3 cellular contexts compared by ENCODE assay signal in the genomic region with DNA sequence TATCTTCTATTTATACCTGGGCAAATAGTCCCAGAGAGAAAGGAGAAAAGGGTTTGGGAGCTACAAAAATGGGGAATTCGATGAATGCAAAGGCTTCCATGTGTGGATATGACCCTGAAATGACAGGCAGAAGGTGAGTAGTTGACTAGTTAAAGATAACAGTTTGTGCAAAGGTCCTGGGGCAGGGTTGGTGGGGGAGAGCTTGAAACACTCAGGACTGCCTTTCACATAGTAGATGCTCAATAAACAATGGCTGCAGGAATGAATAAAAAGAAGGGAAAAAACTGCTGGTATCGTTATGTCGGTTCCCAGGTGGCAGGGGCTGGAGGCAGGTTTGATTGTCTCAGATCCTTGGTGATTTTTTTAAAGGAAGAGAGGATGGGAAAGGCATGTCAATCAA.
TF ChIP-seq lines count a peak whose summit lies in the region.

No MANE protein-coding gene starts in this region.

TF ChIP-seq in HEK293, 187 proteins besides CTCF, POLR2A, EP300 and RAD21:
- TF ChIP-seq ZNF391 (tag by site-specific recombination; IDR thresholded peaks at IDR 0.05; ENCODE audit: borderline replicate concordance, low read depth) = no peak
- TF ChIP-seq ZNF473 (tag by site-specific recombination; IDR thresholded peaks at IDR 0.05) = no peak
- TF ChIP-seq ZNF623 (tag by site-specific recombination; IDR thresholded peaks at IDR 0.05) = peak; percentile 56

TF ChIP-seq in WTC11, 78 proteins besides CTCF, POLR2A, EP300 and RAD21:
- TF ChIP-seq, protein P1, sequence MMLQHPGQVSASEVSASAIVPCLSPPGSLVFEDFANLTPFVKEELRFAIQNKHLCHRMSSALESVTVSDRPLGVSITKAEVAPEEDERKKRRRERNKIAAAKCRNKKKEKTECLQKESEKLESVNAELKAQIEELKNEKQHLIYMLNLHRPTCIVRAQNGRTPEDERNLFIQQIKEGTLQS (CRISPR knock-in tag; conservative IDR thresholded peaks at IDR 0.05) = no peak
- TF ChIP-seq CREM (CRISPR knock-in tag; IDR thresholded peaks at IDR 0.05) (no peak), E2F5 (CRISPR knock-in tag; IDR thresholded peaks at IDR 0.05) (no peak), GTF2I (CRISPR knock-in tag; conservative IDR thresholded peaks at IDR 0.05) (0 out of 2 replicates have a peak, but pooled peaks have one; percentile 41), IRF1 (CRISPR knock-in tag; IDR thresholded peaks at IDR 0.05) (no peak)
- TF ChIP-seq, protein P2, sequence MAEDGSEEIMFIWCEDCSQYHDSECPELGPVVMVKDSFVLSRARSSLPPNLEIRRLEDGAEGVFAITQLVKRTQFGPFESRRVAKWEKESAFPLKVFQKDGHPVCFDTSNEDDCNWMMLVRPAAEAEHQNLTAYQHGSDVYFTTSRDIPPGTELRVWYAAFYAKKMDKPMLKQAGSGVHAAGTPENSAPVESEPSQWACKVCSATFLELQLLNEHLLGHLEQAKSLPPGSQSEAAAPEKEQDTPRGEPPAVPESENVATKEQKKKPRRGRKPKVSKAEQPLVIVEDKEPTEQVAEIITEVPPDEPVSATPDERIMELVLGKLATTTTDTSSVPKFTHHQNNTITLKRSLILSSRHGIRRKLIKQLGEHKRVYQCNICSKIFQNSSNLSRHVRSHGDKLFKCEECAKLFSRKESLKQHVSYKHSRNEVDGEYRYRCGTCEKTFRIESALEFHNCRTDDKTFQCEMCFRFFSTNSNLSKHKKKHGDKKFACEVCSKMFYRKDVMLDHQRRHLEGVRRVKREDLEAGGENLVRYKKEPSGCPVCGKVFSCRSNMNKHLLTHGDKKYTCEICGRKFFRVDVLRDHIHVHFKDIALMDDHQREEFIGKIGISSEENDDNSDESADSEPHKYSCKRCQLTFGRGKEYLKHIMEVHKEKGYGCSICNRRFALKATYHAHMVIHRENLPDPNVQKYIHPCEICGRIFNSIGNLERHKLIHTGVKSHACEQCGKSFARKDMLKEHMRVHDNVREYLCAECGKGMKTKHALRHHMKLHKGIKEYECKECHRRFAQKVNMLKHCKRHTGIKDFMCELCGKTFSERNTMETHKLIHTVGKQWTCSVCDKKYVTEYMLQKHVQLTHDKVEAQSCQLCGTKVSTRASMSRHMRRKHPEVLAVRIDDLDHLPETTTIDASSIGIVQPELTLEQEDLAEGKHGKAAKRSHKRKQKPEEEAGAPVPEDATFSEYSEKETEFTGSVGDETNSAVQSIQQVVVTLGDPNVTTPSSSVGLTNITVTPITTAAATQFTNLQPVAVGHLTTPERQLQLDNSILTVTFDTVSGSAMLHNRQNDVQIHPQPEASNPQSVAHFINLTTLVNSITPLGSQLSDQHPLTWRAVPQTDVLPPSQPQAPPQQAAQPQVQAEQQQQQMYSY (CRISPR knock-in tag; IDR thresholded peaks at IDR 0.05) = no peak

TF ChIP-seq in H1, 55 proteins besides CTCF, POLR2A, EP300 and RAD21:
- TF ChIP-seq KDM1A (IDR thresholded peaks at IDR 0.05; ENCODE audit: borderline replicate concordance, low read length) (peak; percentile 66; the same call in 1 of the 2 replicates), PHF8 (conservative IDR thresholded peaks at IDR 0.05; ENCODE audit: low read depth, low read length) (no peak)
